In the genomic region with DNA sequence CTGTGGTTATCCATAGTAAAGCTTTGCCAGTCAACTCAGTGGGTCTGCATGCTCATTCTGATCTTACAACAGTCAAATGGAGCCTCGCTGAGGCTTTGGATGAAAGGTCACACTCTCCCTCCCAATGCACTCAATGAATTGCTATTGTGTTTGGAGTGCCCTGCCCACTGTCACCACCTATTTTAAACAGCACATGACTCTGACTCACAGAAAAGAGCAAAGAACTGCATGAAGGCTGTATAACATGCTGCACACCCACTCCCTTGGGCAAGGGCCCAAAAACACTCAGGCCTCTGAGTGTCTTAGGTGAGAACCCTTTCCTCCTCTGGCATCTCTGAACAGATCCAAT, we compare ENCODE assay signal across 9 cellular contexts.
A peak's percentile ranks its signal among the peaks of the same experiment; 100 is the strongest.
DNase-seq lines count a peak whose midpoint lies in the region; FAIRE-seq lines count a peak whose summit lies in the region.
"Had no signal": no experiment of that assay in that cellular context is flagged by ENCODE, and none has a peak within 500 bp of the region (broad histone marks: within the 10 kb centered on the region; RNA-seq: fewer than 3 reads in every experiment).

No MANE protein-coding gene starts in this region.

- H3K27me3 ChIP-seq in MG63 (no peaks in the 10 kb centered on the region), skeletal muscle tissue (ENCODE audit: control insufficient read depth in 3 of 3, insufficient read depth in 3 of 3, low read length in 3 of 3) (no peaks in the 10 kb centered on the region)
- no peaks in the 10 kb centered on the region for H3K27me3 ChIP-seq in effector memory CD4-positive, alpha-beta T cell (replicated peaks; ENCODE audit: control insufficient read depth, insufficient read depth, low read length, poor library complexity, severe bottlenecking)

- H3K9me3 ChIP-seq in MG63 (no peaks in the 10 kb centered on the region), skeletal muscle tissue (ENCODE audit: control insufficient read depth in 3 of 3, low read length in 3 of 3) (no peaks in the 10 kb centered on the region)
- no peaks in the 10 kb centered on the region for H3K9me3 ChIP-seq in effector memory CD4-positive, alpha-beta T cell (ENCODE audit: control insufficient read depth, low read length)

- peak; percentile 27 for DNase-seq in DMS 273 (lab: John Stamatoyannopoulos, UW; ENCODE audit: unreplicated experiment)
- DNase-seq in DMS 273 treated with DMSO at 0.1 percent for 48 hours (lab: John Stamatoyannopoulos, UW) = no peak
- DNase-seq in MG63 = peak; percentile 89
- peak; percentile 30 for DNase-seq in fibroblast of peridontal ligament (ENCODE audit: extremely low read depth)
- no peak for DNase-seq in GM19239 (ENCODE audit: insufficient read length, low spot score)
- DNase-seq in effector memory CD4-positive, alpha-beta T cell = no peak
- DNase-seq in NK-92 treated with Interleukin-12 subunit alpha and Interleukin-12 subunit beta, amount 100 ng/mL, for 24 hours (lab: John Stamatoyannopoulos, UW) = no peak

- no peak for FAIRE-seq in GM19239 (lab: Jason Lieb, UNC)

- H3K36me3 ChIP-seq in MG63 (no peaks in the 10 kb centered on the region), skeletal muscle tissue (ENCODE audit: control insufficient read depth in 3 of 3, insufficient read depth in 3 of 3, low read length in 3 of 3) (no peaks in the 10 kb centered on the region)
- no peaks in the 10 kb centered on the region for H3K36me3 ChIP-seq in effector memory CD4-positive, alpha-beta T cell (ENCODE audit: control insufficient read depth, insufficient read depth, low read length)

- peak overlapping the region; percentile 2 for H3K27ac ChIP-seq in skeletal muscle tissue (ENCODE audit: low read depth, low read length)
- no peak overlapping the region for H3K27ac ChIP-seq in effector memory CD4-positive, alpha-beta T cell (ENCODE audit: insufficient read depth, low read length, poor library complexity, severe bottlenecking)
- H3K27ac ChIP-seq: 22Rv1 had no signal

- peaks cover 3 to 19% (median 15%) of the 10 kb centered on the region in 3 donors for H3K4me1 ChIP-seq in skeletal muscle tissue (ENCODE audit: control insufficient read depth in 3 of 3, insufficient read depth in 3 of 3, low read length in 3 of 3)
- no peaks in the 10 kb centered on the region for H3K4me1 ChIP-seq in effector memory CD4-positive, alpha-beta T cell (ENCODE audit: control insufficient read depth, insufficient read depth, low read length, poor library complexity, severe bottlenecking)

- H3K9ac ChIP-seq in skeletal muscle tissue (ENCODE audit: low read depth in 1 of 3, low read length in 3 of 3) = no peak overlapping the region

- H3K4me3 ChIP-seq in MG63 (no peak overlapping the region), skeletal muscle tissue (ENCODE audit: low read length in 3 of 3) (no peak overlapping the region)
- H3K4me3 ChIP-seq in effector memory CD4-positive, alpha-beta T cell (ENCODE audit: insufficient read depth, low read depth, low read length, poor library complexity, severe bottlenecking) = no peak overlapping the region

Comparison
In these comparisons a context has a peak if more than half of its experiments do, and no peak if none do; other contexts are left out.
1. DNase-seq: peak in DMS 273 (single experiment), MG63 (single experiment) and fibroblast of peridontal ligament (single experiment); none in DMS 273 treated with DMSO at 0.1 percent for 48 hours (single experiment), GM19239 (single experiment), effector memory CD4-positive, alpha-beta T cell (0 of 3) and NK-92 treated with Interleukin-12 subunit alpha and Interleukin-12 subunit beta, amount 100 ng/mL, for 24 hours (single experiment).